ENCODE assay signal across 18 cellular contexts in genomic region chr6:169684056-169684455, GRCh38. TPM values are rescaled to one million over a fixed set of nuclear protein-coding genes. Genes with fewer than 3 reads are reported as not detected.
DNase-seq lines count a peak whose midpoint lies in the region; ATAC-seq, FAIRE-seq and TF ChIP-seq lines count a peak whose summit lies in the region.
"Had no signal": no experiment of that assay in that cellular context is flagged by ENCODE, and none has a peak within 500 bp of the region (broad histone marks: within the 10 kb centered on the region; RNA-seq: fewer than 3 reads in every experiment).

No MANE protein-coding gene starts in this region.

- H3K18ac ChIP-seq in H9 (ENCODE audit: insufficient read length, low read depth, low read length), result no peak overlapping the region

- TF ChIP-seq CTCF in H9 (conservative IDR thresholded peaks at IDR 0.05) (no peak), bronchial epithelial cell (IDR thresholded peaks at IDR 0.05; ENCODE audit: insufficient read depth, low read length, severe bottlenecking) (no peak)

- H3K23ac ChIP-seq in H9 (ENCODE audit: insufficient read length, low read depth, low read length), result no peak overlapping the region

- DNase-seq in H9 (no peak), bronchial epithelial cell (ENCODE audit: low read depth) (peak; percentile 12), pons (ENCODE audit: low spot score) (no peak)
- DNase-seq: C1 segment of cervical spinal cord; Calu3; CD4-positive, alpha-beta memory T cell; COR-L47; DMS53; DMS79 treated with DMSO at 0.1 percent for 48 hours; GF-D8; GM23248; HFFc6 had no signal

- H2AFZ ChIP-seq in H9 (ENCODE audit: low read length), result no peak overlapping the region
- H2AFZ ChIP-seq: GM23248 had no signal

- H2BK20ac ChIP-seq in H9 (ENCODE audit: low read depth, low read length, poor library complexity, severe bottlenecking), result no peak overlapping the region

- H3K56ac ChIP-seq in H9 (ENCODE audit: insufficient read length, low read depth, low read length), result no peak overlapping the region

- H3K23me2 ChIP-seq in H9 (ENCODE audit: insufficient read length, low read depth, low read length, poor library complexity, severe bottlenecking), result no peaks in the 10 kb centered on the region

- no peaks in the 10 kb centered on the region for H3K4me1 Mint-ChIP-seq in H9

- H3K4me3 ChIP-seq in bronchial epithelial cell (ENCODE audit: low read depth, low read length), result no peak overlapping the region
- H3K4me3 ChIP-seq: GM23248, HAP-1 had no signal

- H4K20me1 ChIP-seq in H9 (ENCODE audit: control insufficient read depth, insufficient read depth, insufficient read length), result no peaks in the 10 kb centered on the region

- peak overlapping the region in 2 of 3 experiments; percentile 32 to 81; a peak in 3 of 7 replicates for H3K27ac Mint-ChIP-seq in H9
- H3K27ac Mint-ChIP-seq: CD4-positive, alpha-beta memory T cell; HFFc6 had no signal

- no peak overlapping the region for H2BK15ac ChIP-seq in H9 (ENCODE audit: low read depth, low read length)

- peaks cover 12% of the 10 kb centered on the region for H3K79me1 ChIP-seq in H9 (ENCODE audit: insufficient read depth, low read depth, low read length, poor library complexity, severe bottlenecking)

- no peak overlapping the region for H4K8ac ChIP-seq in H9 (replicated peaks; ENCODE audit: insufficient read length, low read depth, low read length)

- no peak overlapping the region for H2BK120ac ChIP-seq in H9 (ENCODE audit: low read depth, low read length, poor library complexity, severe bottlenecking)

- H4K5ac ChIP-seq in H9 (ENCODE audit: insufficient read length, low read depth, low read length), result no peak overlapping the region

- no peak overlapping the region for H3K27ac ChIP-seq in H9 (ENCODE audit: insufficient read length, low read depth, low read length)
- H3K27ac ChIP-seq: GM23248 had no signal

- H2BK5ac ChIP-seq in H9 (ENCODE audit: insufficient read length, low read length), result no peak overlapping the region

- peaks cover 4% of the 10 kb centered on the region; the same call in 1 of the 2 replicates for H3K79me2 ChIP-seq in H9 (ENCODE audit: insufficient read depth, low read length)

- WGBS in H9 (ENCODE audit: extremely low coverage, insufficient read length, low lambda C conversion rate), result no CpG with 5 or more reads among the region's 3 CpGs

- no peak overlapping the region for H3K4me2 ChIP-seq in H9 (ENCODE audit: insufficient read depth, insufficient read length, low read length)

- no peak for FAIRE-seq in bronchial epithelial cell (lab: Jason Lieb, UNC)
- FAIRE-seq: GM12891, GM18507 had no signal

- H3K4me3 Mint-ChIP-seq in H9, result no peak overlapping the region
- H3K4me3 Mint-ChIP-seq: CD4-positive, alpha-beta memory T cell; HFFc6 had no signal

- H3K9me3 ChIP-seq in H9 (ENCODE audit: control insufficient read depth, low read depth, low read length), result no peaks in the 10 kb centered on the region

- peaks cover 13 to 14% of the 10 kb centered on the region in 2 experiments for H3K9me3 Mint-ChIP-seq in H9

- H2BK12ac ChIP-seq in H9 (ENCODE audit: insufficient read length, low read depth, low read length), result no peak overlapping the region

- H3T11ph ChIP-seq in H9 (ENCODE audit: low read length), result no peak overlapping the region

- no peak overlapping the region for H3K9ac ChIP-seq in H9 (ENCODE audit: extremely low read depth, insufficient read length, low read length)
- H3K9ac ChIP-seq: GM23248 had no signal

- no peak overlapping the region for H3K14ac ChIP-seq in H9 (ENCODE audit: insufficient read depth, low read length)

- no peaks in the 10 kb centered on the region for H3K27me3 ChIP-seq in H9 (ENCODE audit: insufficient read depth, low read length)
- H3K27me3 ChIP-seq in bronchial epithelial cell (ENCODE audit: control insufficient read depth, insufficient read depth, low read length), result no peaks in the 10 kb centered on the region

- no peaks in the 10 kb centered on the region for H3K4me1 ChIP-seq in H9 (ENCODE audit: insufficient read depth, low read length)
- H3K4me1 ChIP-seq: HAP-1 had no signal

- no peaks in the 10 kb centered on the region for H3K27me3 Mint-ChIP-seq in H9 (ENCODE audit: low read depth)
- H3K27me3 Mint-ChIP-seq: CD4-positive, alpha-beta memory T cell had no signal

- H3K36me3 Mint-ChIP-seq in H9 (ENCODE audit: insufficient read depth in 1 of 3, low read depth in 3 of 3), result peaks cover 68 to 78% (median 76%) of the 10 kb centered on the region in 3 experiments

- peaks cover 5% of the 10 kb centered on the region for H3K36me3 ChIP-seq in bronchial epithelial cell (ENCODE audit: control insufficient read depth, insufficient read depth, low read length)

- no peak overlapping the region for H2AK5ac ChIP-seq in H9 (ENCODE audit: insufficient read length, low read length)

- no peak overlapping the region for H3K4ac ChIP-seq in H9 (ENCODE audit: low read depth, low read length)

- ATAC-seq in esophagus mucosa (peak; percentile 79), HG03039 (IDR thresholded peaks at IDR 0.05; ENCODE audit: unreplicated experiment) (no peak), HG02938 (IDR thresholded peaks at IDR 0.05; ENCODE audit: unreplicated experiment) (no peak)

- no peak overlapping the region for H4K91ac ChIP-seq in H9 (ENCODE audit: insufficient read length, low read depth, low read length)

RNA-seq across cellular contexts. Expression of gene WDR27, which starts 17.8 kb away (rescaled TPM):
- total RNA-seq in H9 (2021) (38.4 and 48.7 TPM in 2 replicates), bronchial epithelial cell (16.8 and 21.8 TPM in 2 replicates), esophagus mucosa (24.4 TPM)

RNA-seq across cellular contexts. Expression of gene C6orf120, which starts 17.9 kb away (rescaled TPM):
- total RNA-seq in H9 (2021) (22.2 and 23.2 TPM in 2 replicates), bronchial epithelial cell (17.4 and 17.6 TPM in 2 replicates), esophagus mucosa (11.4 TPM)

RNA-seq across cellular contexts. Expression of gene PHF10, which starts 40.2 kb away (rescaled TPM):
- total RNA-seq in H9 (2021) (59.0 and 59.8 TPM in 2 replicates), bronchial epithelial cell (13.4 and 14.0 TPM in 2 replicates), esophagus mucosa (25.4 TPM)
